Comparison of ENCODE assay signal across 8 cellular contexts in genomic region chr17:3669085-3669347, GRCh38.
DNase-seq lines count a peak whose midpoint lies in the region; ATAC-seq and TF ChIP-seq lines count a peak whose summit lies in the region.

No MANE protein-coding gene starts in this region.

- TF ChIP-seq POLR2A in NB4 (IDR thresholded peaks at IDR 0.05; ENCODE audit: extremely low read depth, insufficient read length): no peak

- H3K4me3 ChIP-seq in NB4 (ENCODE audit: low read depth, low read length): peak overlapping the region; percentile 80
- peak overlapping the region; percentile 61 for H3K4me3 ChIP-seq in epithelial cell of esophagus (ENCODE audit: low read length)
- H3K4me3 ChIP-seq in rectal smooth muscle tissue (ENCODE audit: low read length): peak overlapping the region; percentile 96

- ATAC-seq in GM19351 (IDR thresholded peaks at IDR 0.05; ENCODE audit: unreplicated experiment) (peak; percentile 8), HG02840 (IDR thresholded peaks at IDR 0.05; ENCODE audit: low FRiP score, unreplicated experiment) (no peak)

- peaks cover 14% of the 10 kb centered on the region for H3K4me1 ChIP-seq in rectal smooth muscle tissue (ENCODE audit: control insufficient read depth, insufficient read depth, low read length)

- TF ChIP-seq CTCF in NB4 (IDR thresholded peaks at IDR 0.05; ENCODE audit: low read depth, low read length) (no peak), epithelial cell of esophagus (IDR thresholded peaks at IDR 0.05; ENCODE audit: insufficient read depth, low read depth, low read length, missing control alignments) (no peak)

- H3K36me3 ChIP-seq in rectal smooth muscle tissue (ENCODE audit: control insufficient read depth, insufficient read depth, low read length): peaks cover 11% of the 10 kb centered on the region

- no peaks in the 10 kb centered on the region for H3K27me3 ChIP-seq in rectal smooth muscle tissue (ENCODE audit: control insufficient read depth, insufficient read depth, low read length)

- H3K27ac ChIP-seq in rectal smooth muscle tissue (ENCODE audit: low read depth, low read length): peak overlapping the region; percentile 88

- DNase-seq in NB4 (ENCODE audit: low read depth): no peak
- no peak for DNase-seq in epithelial cell of esophagus (ENCODE audit: low read depth)
- no peak for DNase-seq in ecto neural progenitor cell (ENCODE audit: low spot score)
- no peak for DNase-seq in COR-L47 (lab: John Stamatoyannopoulos, UW)
- DNase-seq in NCI-H82 (lab: John Stamatoyannopoulos, UW): no peak

- H3K9ac ChIP-seq in rectal smooth muscle tissue (ENCODE audit: low read length): peak overlapping the region; percentile 77
